Comparison of ENCODE assay signal across 2 cellular contexts in the genomic region with DNA sequence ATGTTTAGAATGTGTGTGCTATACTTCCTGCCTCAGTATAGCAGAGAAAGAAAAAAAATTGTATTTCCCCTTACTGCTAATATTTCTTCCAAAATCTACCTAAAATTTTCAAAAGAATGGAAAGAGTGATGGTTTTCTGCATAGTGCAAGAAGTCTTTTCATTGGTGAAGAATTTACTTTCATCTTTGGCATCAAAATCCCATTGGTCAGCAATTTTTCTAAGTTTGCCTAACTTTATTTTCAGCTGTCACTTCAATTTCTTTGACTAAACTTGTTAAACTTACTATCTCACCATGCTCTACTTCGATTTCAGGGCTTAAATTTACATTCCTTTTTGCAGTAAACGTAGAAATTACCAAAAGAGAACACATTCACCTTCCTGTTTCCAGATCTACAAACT.
TF ChIP-seq lines count a peak whose summit lies in the region.

No MANE protein-coding gene starts in this region.

TF ChIP-seq in HepG2, 621 proteins besides CTCF, POLR2A, EP300 and RAD21:
- no peak for TF ChIP-seq MZF1 (CRISPR knock-in tag; IDR thresholded peaks at IDR 0.05; ENCODE audit: borderline replicate concordance)
- TF ChIP-seq ASH2L (IDR thresholded peaks at IDR 0.05; ENCODE audit: insufficient read length, low read depth, low read length) = no peak
- TF ChIP-seq, protein P1, sequence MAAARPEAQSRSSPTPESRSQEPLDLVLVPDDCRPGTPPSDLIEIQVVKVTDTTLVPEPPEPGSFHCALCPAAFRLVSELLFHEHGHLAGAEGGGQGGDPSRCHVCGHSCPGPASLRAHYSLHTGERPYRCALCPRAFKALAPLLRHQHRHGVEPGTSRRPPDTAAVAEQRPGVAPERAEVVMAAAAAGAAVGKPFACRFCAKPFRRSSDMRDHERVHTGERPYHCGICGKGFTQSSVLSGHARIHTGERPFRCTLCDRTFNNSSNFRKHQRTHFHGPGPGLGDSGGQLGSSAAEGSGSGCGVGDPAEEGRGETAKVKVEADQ (CRISPR knock-in tag; IDR thresholded peaks at IDR 0.05; ENCODE audit: borderline replicate concordance) = no peak
- TF ChIP-seq ISX (CRISPR knock-in tag; conservative IDR thresholded peaks at IDR 0.05) = no peak
- TF ChIP-seq SPEN (CRISPR knock-in tag; IDR thresholded peaks at IDR 0.05; ENCODE audit: low read depth) = no peak
- peak; percentile 81 for TF ChIP-seq MAFF (IDR thresholded peaks at IDR 0.05; ENCODE audit: low read depth, low read length)
- no peak for TF ChIP-seq SOX6 (IDR thresholded peaks at IDR 0.05)
- TF ChIP-seq SOX6 (CRISPR knock-in tag; IDR thresholded peaks at IDR 0.05) = no peak
- peak; percentile 64 to 85 for TF ChIP-seq MAFK (conservative IDR thresholded peaks at IDR 0.05 in 1 of 2, IDR thresholded peaks at IDR 0.05 in 1 of 2; ENCODE audit: low read length in 2 of 2)

TF ChIP-seq in K562, 482 proteins besides CTCF, POLR2A, EP300 and RAD21 (continues in another document):
- TF ChIP-seq MAFG (tag; conservative IDR thresholded peaks at IDR 0.05) = peak; percentile 44
- TF ChIP-seq MAFK (IDR thresholded peaks at IDR 0.05; ENCODE audit: low read length) = peak; percentile 60; the same call in 1 of the 2 replicates
- TF ChIP-seq, protein P2, sequence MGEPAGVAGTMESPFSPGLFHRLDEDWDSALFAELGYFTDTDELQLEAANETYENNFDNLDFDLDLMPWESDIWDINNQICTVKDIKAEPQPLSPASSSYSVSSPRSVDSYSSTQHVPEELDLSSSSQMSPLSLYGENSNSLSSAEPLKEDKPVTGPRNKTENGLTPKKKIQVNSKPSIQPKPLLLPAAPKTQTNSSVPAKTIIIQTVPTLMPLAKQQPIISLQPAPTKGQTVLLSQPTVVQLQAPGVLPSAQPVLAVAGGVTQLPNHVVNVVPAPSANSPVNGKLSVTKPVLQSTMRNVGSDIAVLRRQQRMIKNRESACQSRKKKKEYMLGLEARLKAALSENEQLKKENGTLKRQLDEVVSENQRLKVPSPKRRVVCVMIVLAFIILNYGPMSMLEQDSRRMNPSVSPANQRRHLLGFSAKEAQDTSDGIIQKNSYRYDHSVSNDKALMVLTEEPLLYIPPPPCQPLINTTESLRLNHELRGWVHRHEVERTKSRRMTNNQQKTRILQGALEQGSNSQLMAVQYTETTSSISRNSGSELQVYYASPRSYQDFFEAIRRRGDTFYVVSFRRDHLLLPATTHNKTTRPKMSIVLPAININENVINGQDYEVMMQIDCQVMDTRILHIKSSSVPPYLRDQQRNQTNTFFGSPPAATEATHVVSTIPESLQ (CRISPR knock-in tag; IDR thresholded peaks at IDR 0.05) = no peak
- TF ChIP-seq CBX3 (IDR thresholded peaks at IDR 0.05; ENCODE audit: borderline replicate concordance in 1 of 2, low read length in 2 of 2) = no peak
- TF ChIP-seq ADNP (tag; IDR thresholded peaks at IDR 0.05) = no peak
- TF ChIP-seq, protein P3, sequence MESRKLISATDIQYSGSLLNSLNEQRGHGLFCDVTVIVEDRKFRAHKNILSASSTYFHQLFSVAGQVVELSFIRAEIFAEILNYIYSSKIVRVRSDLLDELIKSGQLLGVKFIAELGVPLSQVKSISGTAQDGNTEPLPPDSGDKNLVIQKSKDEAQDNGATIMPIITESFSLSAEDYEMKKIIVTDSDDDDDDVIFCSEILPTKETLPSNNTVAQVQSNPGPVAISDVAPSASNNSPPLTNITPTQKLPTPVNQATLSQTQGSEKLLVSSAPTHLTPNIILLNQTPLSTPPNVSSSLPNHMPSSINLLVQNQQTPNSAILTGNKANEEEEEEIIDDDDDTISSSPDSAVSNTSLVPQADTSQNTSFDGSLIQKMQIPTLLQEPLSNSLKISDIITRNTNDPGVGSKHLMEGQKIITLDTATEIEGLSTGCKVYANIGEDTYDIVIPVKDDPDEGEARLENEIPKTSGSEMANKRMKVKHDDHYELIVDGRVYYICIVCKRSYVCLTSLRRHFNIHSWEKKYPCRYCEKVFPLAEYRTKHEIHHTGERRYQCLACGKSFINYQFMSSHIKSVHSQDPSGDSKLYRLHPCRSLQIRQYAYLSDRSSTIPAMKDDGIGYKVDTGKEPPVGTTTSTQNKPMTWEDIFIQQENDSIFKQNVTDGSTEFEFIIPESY (CRISPR knock-in tag; IDR thresholded peaks at IDR 0.05) = no peak
- TF ChIP-seq FOXA1 (IDR thresholded peaks at IDR 0.05; ENCODE audit: borderline replicate concordance) = no peak
- TF ChIP-seq ZNF444 (CRISPR knock-in tag; IDR thresholded peaks at IDR 0.05) = no peak
- peak; percentile 61; the same call in 1 of the 2 replicates for TF ChIP-seq ZNF316 (IDR thresholded peaks at IDR 0.05)
- TF ChIP-seq MCM7 (IDR thresholded peaks at IDR 0.05) = no peak
- TF ChIP-seq, protein P4, sequence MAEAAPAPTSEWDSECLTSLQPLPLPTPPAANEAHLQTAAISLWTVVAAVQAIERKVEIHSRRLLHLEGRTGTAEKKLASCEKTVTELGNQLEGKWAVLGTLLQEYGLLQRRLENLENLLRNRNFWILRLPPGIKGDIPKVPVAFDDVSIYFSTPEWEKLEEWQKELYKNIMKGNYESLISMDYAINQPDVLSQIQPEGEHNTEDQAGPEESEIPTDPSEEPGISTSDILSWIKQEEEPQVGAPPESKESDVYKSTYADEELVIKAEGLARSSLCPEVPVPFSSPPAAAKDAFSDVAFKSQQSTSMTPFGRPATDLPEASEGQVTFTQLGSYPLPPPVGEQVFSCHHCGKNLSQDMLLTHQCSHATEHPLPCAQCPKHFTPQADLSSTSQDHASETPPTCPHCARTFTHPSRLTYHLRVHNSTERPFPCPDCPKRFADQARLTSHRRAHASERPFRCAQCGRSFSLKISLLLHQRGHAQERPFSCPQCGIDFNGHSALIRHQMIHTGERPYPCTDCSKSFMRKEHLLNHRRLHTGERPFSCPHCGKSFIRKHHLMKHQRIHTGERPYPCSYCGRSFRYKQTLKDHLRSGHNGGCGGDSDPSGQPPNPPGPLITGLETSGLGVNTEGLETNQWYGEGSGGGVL (CRISPR knock-in tag; IDR thresholded peaks at IDR 0.05) = no peak
- peak; percentile 52 for TF ChIP-seq C11orf30 (IDR thresholded peaks at IDR 0.05; ENCODE audit: low read depth)
- TF ChIP-seq, protein P5, sequence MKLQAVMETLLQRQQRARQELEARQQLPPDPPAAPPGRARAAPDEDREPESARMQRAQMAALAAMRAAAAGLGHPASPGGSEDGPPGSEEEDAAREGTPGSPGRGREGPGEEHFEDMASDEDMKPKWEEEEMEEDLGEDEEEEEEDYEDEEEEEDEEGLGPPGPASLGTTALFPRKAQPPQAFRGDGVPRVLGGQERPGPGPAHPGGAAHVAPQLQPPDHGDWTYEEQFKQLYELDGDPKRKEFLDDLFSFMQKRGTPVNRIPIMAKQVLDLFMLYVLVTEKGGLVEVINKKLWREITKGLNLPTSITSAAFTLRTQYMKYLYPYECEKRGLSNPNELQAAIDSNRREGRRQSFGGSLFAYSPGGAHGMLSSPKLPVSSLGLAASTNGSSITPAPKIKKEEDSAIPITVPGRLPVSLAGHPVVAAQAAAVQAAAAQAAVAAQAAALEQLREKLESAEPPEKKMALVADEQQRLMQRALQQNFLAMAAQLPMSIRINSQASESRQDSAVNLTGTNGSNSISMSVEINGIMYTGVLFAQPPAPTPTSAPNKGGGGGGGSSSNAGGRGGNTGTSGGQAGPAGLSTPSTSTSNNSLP (IDR thresholded peaks at IDR 0.05; ENCODE audit: borderline replicate concordance, low read depth, low read length) = no peak
- TF ChIP-seq BCL6 (CRISPR knock-in tag; IDR thresholded peaks at IDR 0.05) = no peak
- no peak for TF ChIP-seq ZNF165 (CRISPR knock-in tag; IDR thresholded peaks at IDR 0.05; ENCODE audit: borderline replicate concordance)
- TF ChIP-seq, protein P6, sequence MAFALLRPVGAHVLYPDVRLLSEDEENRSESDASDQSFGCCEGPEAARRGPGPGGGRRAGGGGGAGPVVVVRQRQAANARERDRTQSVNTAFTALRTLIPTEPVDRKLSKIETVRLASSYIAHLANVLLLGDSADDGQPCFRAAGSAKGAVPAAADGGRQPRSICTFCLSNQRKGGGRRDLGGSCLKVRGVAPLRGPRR (CRISPR knock-in tag; IDR thresholded peaks at IDR 0.05) = no peak
- TF ChIP-seq ZNF184 (CRISPR knock-in tag; IDR thresholded peaks at IDR 0.05) = no peak
- TF ChIP-seq EZH2 (IDR thresholded peaks at IDR 0.05; ENCODE audit: borderline replicate concordance, low read depth, low read length) = no peak
- no peak for TF ChIP-seq BRF1 (IDR thresholded peaks at IDR 0.05; ENCODE audit: borderline replicate concordance, extremely low read depth, insufficient read length)
- no peak for TF ChIP-seq ZBTB17 (CRISPR knock-in tag; IDR thresholded peaks at IDR 0.05)
- TF ChIP-seq PHB2 (IDR thresholded peaks at IDR 0.05; ENCODE audit: low read depth) = no peak
- TF ChIP-seq NFE2 (IDR thresholded peaks at IDR 0.05; ENCODE audit: low read depth) = no peak
- TF ChIP-seq U2AF1 (optimal IDR thresholded peaks at IDR 0.05; ENCODE audit: low read depth, low read length) = no peak
- TF ChIP-seq XRCC4 (IDR thresholded peaks at IDR 0.05; ENCODE audit: extremely low read depth, insufficient read depth, insufficient read length) = no peak
- TF ChIP-seq, protein P7, sequence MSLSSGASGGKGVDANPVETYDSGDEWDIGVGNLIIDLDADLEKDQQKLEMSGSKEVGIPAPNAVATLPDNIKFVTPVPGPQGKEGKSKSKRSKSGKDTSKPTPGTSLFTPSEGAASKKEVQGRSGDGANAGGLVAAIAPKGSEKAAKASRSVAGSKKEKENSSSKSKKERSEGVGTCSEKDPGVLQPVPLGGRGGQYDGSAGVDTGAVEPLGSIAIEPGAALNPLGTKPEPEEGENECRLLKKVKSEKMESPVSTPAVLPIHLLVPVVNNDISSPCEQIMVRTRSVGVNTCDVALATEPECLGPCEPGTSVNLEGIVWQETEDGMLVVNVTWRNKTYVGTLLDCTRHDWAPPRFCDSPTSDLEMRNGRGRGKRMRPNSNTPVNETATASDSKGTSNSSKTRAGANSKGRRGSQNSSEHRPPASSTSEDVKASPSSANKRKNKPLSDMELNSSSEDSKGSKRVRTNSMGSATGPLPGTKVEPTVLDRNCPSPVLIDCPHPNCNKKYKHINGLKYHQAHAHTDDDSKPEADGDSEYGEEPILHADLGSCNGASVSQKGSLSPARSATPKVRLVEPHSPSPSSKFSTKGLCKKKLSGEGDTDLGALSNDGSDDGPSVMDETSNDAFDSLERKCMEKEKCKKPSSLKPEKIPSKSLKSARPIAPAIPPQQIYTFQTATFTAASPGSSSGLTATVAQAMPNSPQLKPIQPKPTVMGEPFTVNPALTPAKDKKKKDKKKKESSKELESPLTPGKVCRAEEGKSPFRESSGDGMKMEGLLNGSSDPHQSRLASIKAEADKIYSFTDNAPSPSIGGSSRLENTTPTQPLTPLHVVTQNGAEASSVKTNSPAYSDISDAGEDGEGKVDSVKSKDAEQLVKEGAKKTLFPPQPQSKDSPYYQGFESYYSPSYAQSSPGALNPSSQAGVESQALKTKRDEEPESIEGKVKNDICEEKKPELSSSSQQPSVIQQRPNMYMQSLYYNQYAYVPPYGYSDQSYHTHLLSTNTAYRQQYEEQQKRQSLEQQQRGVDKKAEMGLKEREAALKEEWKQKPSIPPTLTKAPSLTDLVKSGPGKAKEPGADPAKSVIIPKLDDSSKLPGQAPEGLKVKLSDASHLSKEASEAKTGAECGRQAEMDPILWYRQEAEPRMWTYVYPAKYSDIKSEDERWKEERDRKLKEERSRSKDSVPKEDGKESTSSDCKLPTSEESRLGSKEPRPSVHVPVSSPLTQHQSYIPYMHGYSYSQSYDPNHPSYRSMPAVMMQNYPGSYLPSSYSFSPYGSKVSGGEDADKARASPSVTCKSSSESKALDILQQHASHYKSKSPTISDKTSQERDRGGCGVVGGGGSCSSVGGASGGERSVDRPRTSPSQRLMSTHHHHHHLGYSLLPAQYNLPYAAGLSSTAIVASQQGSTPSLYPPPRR (CRISPR knock-in tag; IDR thresholded peaks at IDR 0.05; ENCODE audit: borderline replicate concordance) = no peak
- TF ChIP-seq ZSCAN32 (CRISPR knock-in tag; IDR thresholded peaks at IDR 0.05) = no peak
- no peak for TF ChIP-seq SOX6 (IDR thresholded peaks at IDR 0.05)
- TF ChIP-seq, protein P8, sequence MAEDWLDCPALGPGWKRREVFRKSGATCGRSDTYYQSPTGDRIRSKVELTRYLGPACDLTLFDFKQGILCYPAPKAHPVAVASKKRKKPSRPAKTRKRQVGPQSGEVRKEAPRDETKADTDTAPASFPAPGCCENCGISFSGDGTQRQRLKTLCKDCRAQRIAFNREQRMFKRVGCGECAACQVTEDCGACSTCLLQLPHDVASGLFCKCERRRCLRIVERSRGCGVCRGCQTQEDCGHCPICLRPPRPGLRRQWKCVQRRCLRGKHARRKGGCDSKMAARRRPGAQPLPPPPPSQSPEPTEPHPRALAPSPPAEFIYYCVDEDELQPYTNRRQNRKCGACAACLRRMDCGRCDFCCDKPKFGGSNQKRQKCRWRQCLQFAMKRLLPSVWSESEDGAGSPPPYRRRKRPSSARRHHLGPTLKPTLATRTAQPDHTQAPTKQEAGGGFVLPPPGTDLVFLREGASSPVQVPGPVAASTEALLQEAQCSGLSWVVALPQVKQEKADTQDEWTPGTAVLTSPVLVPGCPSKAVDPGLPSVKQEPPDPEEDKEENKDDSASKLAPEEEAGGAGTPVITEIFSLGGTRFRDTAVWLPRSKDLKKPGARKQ (CRISPR knock-in tag; IDR thresholded peaks at IDR 0.05) = no peak
- TF ChIP-seq EHMT2 (IDR thresholded peaks at IDR 0.05) = no peak
- TF ChIP-seq MED1 (CRISPR knock-in tag; IDR thresholded peaks at IDR 0.05; ENCODE audit: borderline replicate concordance) = no peak
- TF ChIP-seq, protein P9, sequence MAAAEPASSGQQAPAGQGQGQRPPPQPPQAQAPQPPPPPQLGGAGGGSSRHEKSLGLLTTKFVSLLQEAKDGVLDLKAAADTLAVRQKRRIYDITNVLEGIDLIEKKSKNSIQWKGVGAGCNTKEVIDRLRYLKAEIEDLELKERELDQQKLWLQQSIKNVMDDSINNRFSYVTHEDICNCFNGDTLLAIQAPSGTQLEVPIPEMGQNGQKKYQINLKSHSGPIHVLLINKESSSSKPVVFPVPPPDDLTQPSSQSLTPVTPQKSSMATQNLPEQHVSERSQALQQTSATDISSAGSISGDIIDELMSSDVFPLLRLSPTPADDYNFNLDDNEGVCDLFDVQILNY (CRISPR knock-in tag; IDR thresholded peaks at IDR 0.05) = no peak
- TF ChIP-seq MCM2 (IDR thresholded peaks at IDR 0.05; ENCODE audit: low read depth) = no peak
- no peak for TF ChIP-seq NFATC3 (IDR thresholded peaks at IDR 0.05)
- no peak for TF ChIP-seq KDM2B (CRISPR knock-in tag; IDR thresholded peaks at IDR 0.05)
- TF ChIP-seq, protein P10, sequence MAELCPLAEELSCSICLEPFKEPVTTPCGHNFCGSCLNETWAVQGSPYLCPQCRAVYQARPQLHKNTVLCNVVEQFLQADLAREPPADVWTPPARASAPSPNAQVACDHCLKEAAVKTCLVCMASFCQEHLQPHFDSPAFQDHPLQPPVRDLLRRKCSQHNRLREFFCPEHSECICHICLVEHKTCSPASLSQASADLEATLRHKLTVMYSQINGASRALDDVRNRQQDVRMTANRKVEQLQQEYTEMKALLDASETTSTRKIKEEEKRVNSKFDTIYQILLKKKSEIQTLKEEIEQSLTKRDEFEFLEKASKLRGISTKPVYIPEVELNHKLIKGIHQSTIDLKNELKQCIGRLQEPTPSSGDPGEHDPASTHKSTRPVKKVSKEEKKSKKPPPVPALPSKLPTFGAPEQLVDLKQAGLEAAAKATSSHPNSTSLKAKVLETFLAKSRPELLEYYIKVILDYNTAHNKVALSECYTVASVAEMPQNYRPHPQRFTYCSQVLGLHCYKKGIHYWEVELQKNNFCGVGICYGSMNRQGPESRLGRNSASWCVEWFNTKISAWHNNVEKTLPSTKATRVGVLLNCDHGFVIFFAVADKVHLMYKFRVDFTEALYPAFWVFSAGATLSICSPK (IDR thresholded peaks at IDR 0.05; ENCODE audit: borderline replicate concordance) = no peak
- TF ChIP-seq BCOR (IDR thresholded peaks at IDR 0.05) = no peak
- TF ChIP-seq HLTF (IDR thresholded peaks at IDR 0.05) = no peak
- TF ChIP-seq ATF1 (CRISPR knock-in tag; IDR thresholded peaks at IDR 0.05) = no peak
- no peak for TF ChIP-seq ATF1 (tag; IDR thresholded peaks at IDR 0.05)
- TF ChIP-seq KLF1 (tag; IDR thresholded peaks at IDR 0.05) = no peak
- no peak for TF ChIP-seq PRMT5 (CRISPR knock-in tag; IDR thresholded peaks at IDR 0.05)
- TF ChIP-seq MAFF (IDR thresholded peaks at IDR 0.05; ENCODE audit: low read length) = peak; percentile 57
